26 cellular contexts compared by ENCODE assay signal in the genomic region with DNA sequence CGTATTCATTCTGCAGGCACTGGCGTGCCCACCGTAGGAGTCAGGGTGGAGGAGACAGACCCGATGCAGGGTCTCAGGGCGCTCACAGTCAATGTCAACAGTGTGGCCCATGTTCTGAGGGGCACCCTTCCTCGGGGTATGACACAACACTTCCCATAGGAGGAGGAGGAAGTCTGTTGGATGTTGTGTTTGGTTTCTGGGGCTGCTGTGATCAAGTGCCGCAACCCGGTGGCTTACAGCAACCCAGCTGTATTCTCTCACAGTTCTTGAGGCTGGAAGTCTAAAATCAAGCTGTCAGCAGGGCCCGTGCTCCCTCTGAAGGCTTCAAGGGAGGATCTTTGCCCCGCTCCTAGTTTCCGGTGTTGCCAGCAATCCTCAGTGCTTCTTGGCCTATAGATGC. TPM values are rescaled to one million over a fixed set of nuclear protein-coding genes. Genes with fewer than 3 reads are reported as not detected.
"Had no signal": no experiment of that assay in that cellular context is flagged by ENCODE, and none has a peak within 500 bp of the region (broad histone marks: within the 10 kb centered on the region; RNA-seq: fewer than 3 reads in every experiment).

No MANE protein-coding gene starts in this region.

- H3K4me1 ChIP-seq: ascending aorta, gastrocnemius medialis, testis, uterus had no signal

- FAIRE-seq: colon had no signal

- H3K4me3 ChIP-seq: adrenal gland, ascending aorta, esophagus squamous epithelium, gastrocnemius medialis, testis, uterus had no signal

- H3K36me3 ChIP-seq: adrenal gland, ascending aorta, brain microvascular endothelial cell, esophagus squamous epithelium, gastrocnemius medialis, uterus had no signal

- H3K27ac ChIP-seq: adrenal gland, ascending aorta, brain microvascular endothelial cell, gastrocnemius medialis, testis, uterus, VCaP had no signal

- DNase-seq: activated CD4-positive, alpha-beta T cell treated with anti-CD3 and anti-CD28 coated beads, Interleukin-2, amount 50 U/mL, for 4 hours; activated CD8-positive, alpha-beta memory T cell treated with anti-CD3 and anti-CD28 coated beads for 24 hours; activated gamma-delta T cell treated with Interleukin-2 at 50 U/mL for 16 hours; brain microvascular endothelial cell; central memory CD4-positive, alpha-beta T cell; esophagus squamous epithelium; gastrocnemius medialis; hypothalamus; left ventricle myocardium superior; midbrain; natural killer cell; retina; stimulated activated CD4-positive, alpha-beta T cell treated with anti-CD3 and anti-CD28 coated beads, Interleukin-2, amount 100 ng/mL, for 48 hours; stimulated activated CD8-positive, alpha-beta memory T cell treated with anti-CD3 and anti-CD28 coated beads, Interleukin-4, amount 100 ng/mL, for 48 hours; stimulated activated naive B cell treated with anti-CD40 and anti-IgM and Interleukin-4, amounts not matched to agents 10 μg/mL and 1 μg/mL and 100 μg/mL, for 72 hours; testis; trophoblast cell; uterus had no signal

- ATAC-seq: gastrocnemius medialis; left ventricle myocardium superior; natural killer cell; stimulated activated naive B cell treated with anti-CD40 and anti-IgM and Interleukin-4, amounts not matched to agents 10 μg/mL and 1 μg/mL and 100 μg/mL, for 72 hours had no signal

- H3K27me3 ChIP-seq: adrenal gland, ascending aorta, gastrocnemius medialis, testis, uterus had no signal

- H3K9me3 ChIP-seq: adrenal gland, ascending aorta, esophagus squamous epithelium, gastrocnemius medialis, testis, uterus had no signal

RNA-seq across cellular contexts. Expression of gene GMCL2, which starts 11.5 kb away (rescaled TPM):
- total RNA-seq: adrenal gland; ascending aorta; endodermal cell; esophagus squamous epithelium; gastrocnemius medialis; left ventricle myocardium superior; natural killer cell; osteocyte; progenitor cell of endocrine pancreas; T-helper 2 cell treated with Interferon-gamma antibody and Interleukin-4, amounts not matched to agents 100 ng/mL and 5 ng/mL, for 36 hours; uterus had no signal
- polyA plus RNA-seq: adrenal gland had no signal
